In genomic region chr4:153393397-153393796, GRCh38 we compare ENCODE assay signal across 15 cellular contexts. TPM values are rescaled to one million over a fixed set of nuclear protein-coding genes. Genes with fewer than 3 reads are reported as not detected.
DNase-seq lines count a peak whose midpoint lies in the region; FAIRE-seq and TF ChIP-seq lines count a peak whose summit lies in the region.
"Had no signal": no experiment of that assay in that cellular context is flagged by ENCODE, and none has a peak within 500 bp of the region (broad histone marks: within the 10 kb centered on the region; RNA-seq: fewer than 3 reads in every experiment).

No MANE protein-coding gene starts in this region.

- no peaks in the 10 kb centered on the region for H3K36me3 ChIP-seq in astrocyte (ENCODE audit: insufficient read depth, low read length)
- no peaks in the 10 kb centered on the region for H3K36me3 ChIP-seq in thyroid gland
- H3K36me3 ChIP-seq: pancreas, stomach had no signal

- no peak overlapping the region for H2AFZ ChIP-seq in astrocyte (ENCODE audit: low read depth, low read length)

- H3K9me3 ChIP-seq in astrocyte (ENCODE audit: insufficient read depth, low read depth, low read length) (no peaks in the 10 kb centered on the region), thyroid gland (no peaks in the 10 kb centered on the region)
- H3K9me3 ChIP-seq: pancreas, stomach had no signal

- intact Hi-C loops in thyroid gland (cut with DNase I), result no loop called here
- intact Hi-C loops in activated T-helper 1 cell treated with anti-CD3 and anti-CD28 coated beads, Interleukin-12 subunit alpha, Interleukin-12 subunit beta, Interleukin-2, Interleukin-4 antibody, amounts not matched to agents 30 ng/mL and 10 ng/mL and 1 ng/mL, durations not matched to agents 14 hours and 24 hours and 36 hours (cut with micrococcal nuclease), result no loop called here

- TF ChIP-seq CTCF in astrocyte (IDR thresholded peaks at IDR 0.05; ENCODE audit: insufficient read depth, low read depth, low read length), result no peak
- TF ChIP-seq CTCF in thyroid gland (IDR thresholded peaks at IDR 0.05), result no peak

- DNase-seq in H4 (ENCODE audit: low spot score), result peak; percentile 35
- DNase-seq in astrocyte (ENCODE audit: low read depth), result peak; percentile 70
- DNase-seq in iris pigment epithelial cell (ENCODE audit: low read depth), result peak; percentile 80
- DNase-seq in thyroid gland, result peak; percentile 90 to 93
- DNase-seq in activated T-helper 1 cell treated with anti-CD3 and anti-CD28 coated beads, Interleukin-12 subunit alpha, Interleukin-12 subunit beta, Interleukin-2, Interleukin-4 antibody, amounts not matched to agents 30 ng/mL and 10 ng/mL and 1 ng/mL, durations not matched to agents 14 hours and 24 hours and 36 hours (ENCODE audit: low spot score), result no peak
- no peak for DNase-seq in activated CD8-positive, alpha-beta memory T cell treated with anti-CD3 and anti-CD28 coated beads, Interleukin-2, amount 50 U/mL, for 48 hours
- DNase-seq in LoVo (ENCODE audit: low spot score), result no peak
- DNase-seq: activated CD4-positive, alpha-beta T cell treated with anti-CD3 and anti-CD28 coated beads, Interleukin-2, amount 10 ng/mL, durations not matched to agents 7 days and 5 days; NCI-H187; NK-92 treated with Interleukin-12 subunit alpha and Interleukin-12 subunit beta, amount 100 ng/mL, for 24 hours; stimulated activated CD4-positive, alpha-beta T cell treated with anti-CD3 and anti-CD28 coated beads, Interleukin-4, amount 100 ng/mL, for 1 hour; stomach had no signal

- TF ChIP-seq POLR2A in thyroid gland (IDR thresholded peaks at IDR 0.05), result no peak

- H3K27me3 ChIP-seq in astrocyte (ENCODE audit: insufficient read depth, low read length) (no peaks in the 10 kb centered on the region), thyroid gland (no peaks in the 10 kb centered on the region)
- H3K27me3 ChIP-seq: pancreas, stomach had no signal

- no peak overlapping the region for H3K4me3 ChIP-seq in astrocyte (ENCODE audit: insufficient read depth, low read depth, low read length)
- no peak overlapping the region for H3K4me3 ChIP-seq in thyroid gland (replicated peaks in 1 of 3)
- H3K4me3 ChIP-seq: coronary artery, pancreas, stomach had no signal

- no peak overlapping the region for H3K4me3 Mint-ChIP-seq in astrocyte (ENCODE audit: unreplicated experiment)
- no peak overlapping the region for H3K4me3 Mint-ChIP-seq in activated T-helper 1 cell treated with anti-CD3 and anti-CD28 coated beads, Interleukin-12 subunit alpha, Interleukin-12 subunit beta, Interleukin-2, Interleukin-4 antibody, amounts not matched to agents 30 ng/mL and 10 ng/mL and 1 ng/mL, durations not matched to agents 14 hours and 24 hours and 36 hours
- H3K4me3 Mint-ChIP-seq: activated CD4-positive, alpha-beta T cell treated with anti-CD3 and anti-CD28 coated beads, Interleukin-2, amount 10 ng/mL, durations not matched to agents 7 days and 5 days; memory B cell had no signal

- peak; percentile 66 for FAIRE-seq in astrocyte (lab: Jason Lieb, UNC)
- FAIRE-seq: pancreas had no signal

- no peaks in the 10 kb centered on the region for H3K27me3 Mint-ChIP-seq in astrocyte (ENCODE audit: low read depth, unreplicated experiment)
- no peaks in the 10 kb centered on the region for H3K27me3 Mint-ChIP-seq in activated T-helper 1 cell treated with anti-CD3 and anti-CD28 coated beads, Interleukin-12 subunit alpha, Interleukin-12 subunit beta, Interleukin-2, Interleukin-4 antibody, amounts not matched to agents 30 ng/mL and 10 ng/mL and 1 ng/mL, durations not matched to agents 14 hours and 24 hours and 36 hours (ENCODE audit: insufficient read depth)
- H3K27me3 Mint-ChIP-seq: activated CD4-positive, alpha-beta T cell treated with anti-CD3 and anti-CD28 coated beads, Interleukin-2, amount 10 ng/mL, durations not matched to agents 7 days and 5 days; memory B cell had no signal

- no peak overlapping the region for H3K9ac ChIP-seq in astrocyte (ENCODE audit: low read length)

- H3K27ac Mint-ChIP-seq in astrocyte (ENCODE audit: unreplicated experiment), result no peak overlapping the region
- H3K27ac Mint-ChIP-seq in activated T-helper 1 cell treated with anti-CD3 and anti-CD28 coated beads, Interleukin-12 subunit alpha, Interleukin-12 subunit beta, Interleukin-2, Interleukin-4 antibody, amounts not matched to agents 30 ng/mL and 10 ng/mL and 1 ng/mL, durations not matched to agents 14 hours and 24 hours and 36 hours, result no peak overlapping the region
- H3K27ac Mint-ChIP-seq: activated CD4-positive, alpha-beta T cell treated with anti-CD3 and anti-CD28 coated beads, Interleukin-2, amount 10 ng/mL, durations not matched to agents 7 days and 5 days; memory B cell had no signal

- H3K79me2 ChIP-seq in astrocyte (ENCODE audit: insufficient read depth, low read length), result no peaks in the 10 kb centered on the region

- no peaks in the 10 kb centered on the region for H4K20me1 ChIP-seq in astrocyte (ENCODE audit: insufficient read depth, low read length)

- H3K4me1 Mint-ChIP-seq in astrocyte (ENCODE audit: low read depth, unreplicated experiment), result peaks cover 2% of the 10 kb centered on the region
- H3K4me1 Mint-ChIP-seq in activated T-helper 1 cell treated with anti-CD3 and anti-CD28 coated beads, Interleukin-12 subunit alpha, Interleukin-12 subunit beta, Interleukin-2, Interleukin-4 antibody, amounts not matched to agents 30 ng/mL and 10 ng/mL and 1 ng/mL, durations not matched to agents 14 hours and 24 hours and 36 hours (ENCODE audit: low read depth), result no peaks in the 10 kb centered on the region
- H3K4me1 Mint-ChIP-seq: memory B cell had no signal

- H3K4me1 ChIP-seq in astrocyte (ENCODE audit: insufficient read depth, low read length) (no peaks in the 10 kb centered on the region), thyroid gland (peaks cover 0 to 12% of the 10 kb centered on the region in 2 donors)
- H3K4me1 ChIP-seq: pancreas, stomach had no signal

- peak overlapping the region; percentile 19 for H3K4me2 ChIP-seq in astrocyte (ENCODE audit: low read length)

- no peaks in the 10 kb centered on the region for H3K36me3 Mint-ChIP-seq in astrocyte (ENCODE audit: low read depth, unreplicated experiment)
- peaks cover 2% of the 10 kb centered on the region for H3K36me3 Mint-ChIP-seq in activated T-helper 1 cell treated with anti-CD3 and anti-CD28 coated beads, Interleukin-12 subunit alpha, Interleukin-12 subunit beta, Interleukin-2, Interleukin-4 antibody, amounts not matched to agents 30 ng/mL and 10 ng/mL and 1 ng/mL, durations not matched to agents 14 hours and 24 hours and 36 hours (ENCODE audit: low read depth)
- H3K36me3 Mint-ChIP-seq: memory B cell had no signal

- 35 to 39% methylated on average over 6 of the region's 6 CpGs for WGBS in thyroid gland, 2 donors

- H3K9me3 Mint-ChIP-seq in astrocyte (ENCODE audit: unreplicated experiment), result no peaks in the 10 kb centered on the region
- H3K9me3 Mint-ChIP-seq in activated T-helper 1 cell treated with anti-CD3 and anti-CD28 coated beads, Interleukin-12 subunit alpha, Interleukin-12 subunit beta, Interleukin-2, Interleukin-4 antibody, amounts not matched to agents 30 ng/mL and 10 ng/mL and 1 ng/mL, durations not matched to agents 14 hours and 24 hours and 36 hours, result no peaks in the 10 kb centered on the region
- H3K9me3 Mint-ChIP-seq: activated CD4-positive, alpha-beta T cell treated with anti-CD3 and anti-CD28 coated beads, Interleukin-2, amount 10 ng/mL, durations not matched to agents 7 days and 5 days; memory B cell had no signal

- no peak overlapping the region for H3K27ac ChIP-seq in astrocyte (ENCODE audit: low read depth, low read length)
- no peak overlapping the region for H3K27ac ChIP-seq in thyroid gland
- H3K27ac ChIP-seq: coronary artery, pancreas, stomach had no signal

RNA-seq across cellular contexts. Expression of gene MND1, which starts 48.9 kb away (rescaled TPM):
- 13.4 and 25.3 TPM in 2 replicates for total RNA-seq in H4 (2014; rRNA removed; shearing (Covaris generic))
- total RNA-seq in astrocyte, result 1.00 and 1.0 TPM in 2 replicates
- 1 to 10 TPM in 1 of 4 donors, under 1 TPM in 1, not detected in 2; 0.89 to 1.6 TPM for total RNA-seq in thyroid gland
- total RNA-seq in activated T-helper 1 cell treated with anti-CD3 and anti-CD28 coated beads, Interleukin-12 subunit alpha, Interleukin-12 subunit beta, Interleukin-2, Interleukin-4 antibody, amounts not matched to agents 30 ng/mL and 10 ng/mL and 1 ng/mL, durations not matched to agents 14 hours and 24 hours and 36 hours, result 12.5 and 13.5 TPM in 2 replicates

Comparison
In these comparisons a context has a peak if more than half of its experiments do, and no peak if none do; other contexts are left out.
1. DNase-seq: peak in H4 (single experiment), astrocyte (single experiment), iris pigment epithelial cell (single experiment) and thyroid gland (2 of 2); none in activated T-helper 1 cell treated with anti-CD3 and anti-CD28 coated beads, Interleukin-12 subunit alpha, Interleukin-12 subunit beta, Interleukin-2, Interleukin-4 antibody, amounts not matched to agents 30 ng/mL and 10 ng/mL and 1 ng/mL, durations not matched to agents 14 hours and 24 hours and 36 hours (single experiment), activated CD8-positive, alpha-beta memory T cell treated with anti-CD3 and anti-CD28 coated beads, Interleukin-2, amount 50 U/mL, for 48 hours (single experiment) and LoVo (single experiment).